In genomic region chr3:68808563-68808962, GRCh38 we compare ENCODE assay signal across 27 cellular contexts.
"Had no signal": no experiment of that assay in that cellular context is flagged by ENCODE, and none has a peak within 500 bp of the region (broad histone marks: within the 10 kb centered on the region; RNA-seq: fewer than 3 reads in every experiment).

No MANE protein-coding gene starts in this region.

- H3K4me1 ChIP-seq: stomach, suprapubic skin, testis, thyroid gland, tibial artery, tibial nerve, transverse colon, upper lobe of left lung, upper lobe of right lung, uterus, vagina had no signal

- H3K27me3 ChIP-seq: stomach, suprapubic skin, testis, thyroid gland, tibial artery, tibial nerve, transverse colon, upper lobe of left lung, upper lobe of right lung, uterus, vagina had no signal

- DNase-seq: stimulated activated CD4-positive, alpha-beta T cell treated with anti-CD3 and anti-CD28 coated beads, Interleukin-2, amount 100 ng/mL, for 48 hours; stimulated activated CD4-positive, alpha-beta T cell treated with anti-CD3 and anti-CD28 coated beads, Interleukin-4, amount 100 ng/mL, for 1 hour; stimulated activated CD4-positive, alpha-beta T cell treated with anti-CD3 and anti-CD28 coated beads, Interleukin-4, amount 100 ng/mL, for 24 hours; stimulated activated CD4-positive, alpha-beta T cell treated with anti-CD3 and anti-CD28 coated beads, Interleukin-4, amount 100 ng/mL, for 4 hours; stimulated activated CD8-positive, alpha-beta memory T cell treated with anti-CD3 and anti-CD28 coated beads, Interleukin-4, amount 100 ng/mL, for 48 hours; stimulated activated naive B cell treated with anti-CD40 and anti-IgM and Interleukin-4, amounts not matched to agents 10 μg/mL and 1 μg/mL and 100 μg/mL, for 72 hours; stimulated activated naive CD4-positive, alpha-beta T cell; stimulated activated naive CD4-positive, alpha-beta T cell treated with Interleukin-2 at 50 U/mL for 16 hours; stimulated activated naive CD8-positive, alpha-beta T cell treated with anti-CD3 and anti-CD28 coated beads, Interleukin-15, amount 100 ng/mL, for 72 hours; stimulated activated naive CD8-positive, alpha-beta T cell treated with anti-CD3 and anti-CD28 coated beads, Interleukin-15, Interleukin-2, amounts not matched to agents 100 U/mL and 50 U/mL, for 24 hours; stomach; substantia nigra; testis; thyroid gland; tibial artery; transverse colon; trophoblast cell; upper lobe of left lung; upper lobe of right lung; uterus had no signal

- FAIRE-seq: urothelium cell line had no signal

- H3K27ac ChIP-seq: stomach, suprapubic skin, testis, thoracic aorta, thyroid gland, tibial artery, tibial nerve, transverse colon, upper lobe of left lung, upper lobe of right lung, uterus, vagina had no signal

- ATAC-seq: stimulated activated effector memory CD8-positive, alpha-beta T cell treated with anti-CD3 and anti-CD28 coated beads, Interleukin-12 subunit alpha, Interleukin-12 subunit beta, amount 100 ng/mL, for 72 hours; stimulated activated memory B cell treated with anti-CD40 and anti-IgM and Interleukin-4, amounts not matched to agents 10 μg/mL and 1 μg/mL and 100 μg/mL, for 72 hours; stimulated activated naive B cell treated with anti-CD40 and anti-IgM and Interleukin-4, amounts not matched to agents 10 μg/mL and 1 μg/mL and 100 μg/mL, for 72 hours; stimulated activated naive CD8-positive, alpha-beta T cell treated with anti-CD3 and anti-CD28 coated beads, Interleukin-15, amount 100 ng/mL, for 72 hours; stimulated activated naive CD8-positive, alpha-beta T cell treated with anti-CD3 and anti-CD28 coated beads, Interleukin-15, Interleukin-2, amounts not matched to agents 100 U/mL and 50 U/mL, for 24 hours; upper lobe of right lung had no signal

- H3K36me3 ChIP-seq: stomach, suprapubic skin, thoracic aorta, thyroid gland, tibial artery, tibial nerve, transverse colon, upper lobe of left lung, upper lobe of right lung, uterus, vagina had no signal

- H3K4me3 ChIP-seq: stomach, suprapubic skin, testis, thoracic aorta, thyroid gland, tibial artery, tibial nerve, transverse colon, upper lobe of left lung, upper lobe of right lung, uterus, vagina had no signal

- H3K9me3 ChIP-seq: suprapubic skin, testis, thyroid gland, transverse colon, upper lobe of right lung, uterus, vagina had no signal
